18 cellular contexts compared by ENCODE assay signal in the genomic region with DNA sequence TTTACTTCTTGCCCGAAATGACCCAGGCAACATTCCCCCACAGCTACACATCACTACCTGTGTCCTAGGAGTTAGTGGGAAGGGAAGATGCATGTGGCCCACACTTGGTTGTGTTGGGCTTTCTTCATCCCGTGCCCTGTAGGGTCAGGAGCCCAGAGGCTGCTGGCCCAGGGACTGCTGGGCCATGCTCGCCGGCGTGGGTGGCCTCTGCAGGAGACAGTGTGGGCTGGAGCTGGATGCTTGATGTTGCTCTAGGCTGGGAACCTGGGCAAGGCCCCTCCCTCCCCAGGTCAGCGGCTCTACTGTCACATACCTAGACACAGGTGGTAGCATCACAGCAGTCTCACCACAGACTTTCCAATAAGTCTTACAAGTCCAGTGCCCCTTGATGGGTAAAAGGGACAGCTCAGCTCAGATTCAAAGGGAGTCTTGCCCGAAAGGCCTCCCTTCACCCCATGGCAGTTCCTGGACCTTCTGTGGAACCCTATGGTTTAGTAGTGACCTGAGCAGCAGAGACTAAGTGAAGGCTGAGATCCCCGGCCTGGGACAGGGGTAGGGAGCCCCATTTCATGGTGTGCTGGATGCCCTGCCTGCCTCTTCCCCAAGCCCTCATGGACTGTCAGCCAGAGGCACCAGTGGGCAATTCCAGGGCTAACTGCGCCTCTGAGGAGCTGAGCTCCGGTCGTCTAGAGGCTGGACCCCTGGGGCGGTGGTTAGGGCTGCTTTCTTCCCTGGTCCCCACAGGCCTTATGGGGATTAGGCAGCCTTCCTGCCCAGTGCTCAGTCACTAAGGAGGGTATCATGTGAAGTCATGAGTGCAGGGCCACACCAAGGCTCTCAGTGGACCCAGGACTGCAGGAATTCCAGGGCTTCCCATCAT. TPM values are rescaled to one million over a fixed set of nuclear protein-coding genes. Genes with fewer than 3 reads are reported as not detected.
DNase-seq lines count a peak whose midpoint lies in the region; ATAC-seq and TF ChIP-seq lines count a peak whose summit lies in the region.
"Had no signal": no experiment of that assay in that cellular context is flagged by ENCODE, and none has a peak within 500 bp of the region (broad histone marks: within the 10 kb centered on the region; RNA-seq: fewer than 3 reads in every experiment).

No MANE protein-coding gene starts in this region.

- intact Hi-C loops in natural killer cell (cut with micrococcal nuclease): no loop called here

- no peak overlapping the region for H3K4me3 ChIP-seq in endodermal cell (ENCODE audit: low read length)
- H3K4me3 ChIP-seq: MG63, SJCRH30 had no signal

- ATAC-seq in natural killer cell treated with Interleukin-12 subunit alpha and Interleukin-12 subunit beta and Interleukin-15 and Interleukin-18, amount 100 ng/mL, for 72 hours: no peak
- no peak for ATAC-seq in natural killer cell
- ATAC-seq in HG03175 (IDR thresholded peaks at IDR 0.05; ENCODE audit: unreplicated experiment): no peak

- H3K9ac ChIP-seq in endodermal cell (ENCODE audit: extremely low read depth, low read length, poor library complexity, severe bottlenecking): no peak overlapping the region

- no peak overlapping the region for H3K4me3 Mint-ChIP-seq in natural killer cell treated with Interleukin-12 subunit alpha and Interleukin-12 subunit beta and Interleukin-15 and Interleukin-18, amount 100 ng/mL, for 72 hours
- no peak overlapping the region for H3K4me3 Mint-ChIP-seq in natural killer cell
- no peak overlapping the region for H3K4me3 Mint-ChIP-seq in endodermal cell
- no peak overlapping the region for H3K4me3 Mint-ChIP-seq in osteocyte (ENCODE audit: unreplicated experiment)

- peaks cover 4% of the 10 kb centered on the region for H3K9me3 Mint-ChIP-seq in natural killer cell treated with Interleukin-12 subunit alpha and Interleukin-12 subunit beta and Interleukin-15 and Interleukin-18, amount 100 ng/mL, for 72 hours
- H3K9me3 Mint-ChIP-seq in natural killer cell: no peaks in the 10 kb centered on the region
- H3K9me3 Mint-ChIP-seq in endodermal cell: peaks cover 6% of the 10 kb centered on the region
- H3K9me3 Mint-ChIP-seq in osteocyte (ENCODE audit: unreplicated experiment): peaks cover 5% of the 10 kb centered on the region

- peak; percentile 53 for DNase-seq in natural killer cell treated with Interleukin-12 subunit alpha and Interleukin-12 subunit beta and Interleukin-15 and Interleukin-18, amount 100 ng/mL, for 72 hours (ENCODE audit: low spot score)
- DNase-seq in natural killer cell: no peak
- peak; percentile 16 for DNase-seq in endodermal cell
- DNase-seq in osteocyte (ENCODE audit: extremely low spot score, unreplicated experiment): peak; percentile 70
- DNase-seq in ureter (ENCODE audit: low spot score): peak; percentile 27
- DNase-seq in HuH-7 (ENCODE audit: low spot score): no peak
- DNase-seq in NCI-H187 treated with DMSO at 0.1 percent for 48 hours (lab: John Stamatoyannopoulos, UW): no peak
- DNase-seq: COR-L47; EL; GOT3; MG63; NCI-H1105 treated with DMSO at 0.1 percent for 48 hours; NCI-H1694 treated with DMSO at 0.1 percent for 48 hours; NCI-H446; NK-92 treated with Interleukin-12 subunit alpha and Interleukin-12 subunit beta, amount 100 ng/mL, for 24 hours; SJCRH30 had no signal

- H3K27me3 Mint-ChIP-seq in natural killer cell treated with Interleukin-12 subunit alpha and Interleukin-12 subunit beta and Interleukin-15 and Interleukin-18, amount 100 ng/mL, for 72 hours: peaks cover 0 to 13% of the 10 kb centered on the region in 2 donors
- peaks cover 0 to 3% of the 10 kb centered on the region in 2 donors for H3K27me3 Mint-ChIP-seq in natural killer cell (ENCODE audit: low read depth in 2 of 2)
- peaks cover 14% of the 10 kb centered on the region for H3K27me3 Mint-ChIP-seq in endodermal cell (ENCODE audit: insufficient read depth)
- H3K27me3 Mint-ChIP-seq in osteocyte (ENCODE audit: unreplicated experiment): peaks cover 9% of the 10 kb centered on the region

- H3K36me3 Mint-ChIP-seq in natural killer cell treated with Interleukin-12 subunit alpha and Interleukin-12 subunit beta and Interleukin-15 and Interleukin-18, amount 100 ng/mL, for 72 hours: no peaks in the 10 kb centered on the region
- no peaks in the 10 kb centered on the region for H3K36me3 Mint-ChIP-seq in natural killer cell
- no peaks in the 10 kb centered on the region for H3K36me3 Mint-ChIP-seq in endodermal cell (ENCODE audit: low read depth)
- no peaks in the 10 kb centered on the region for H3K36me3 Mint-ChIP-seq in osteocyte (ENCODE audit: unreplicated experiment)

- TF ChIP-seq CTCF in natural killer cell (IDR thresholded peaks at IDR 0.05) (no peak), endodermal cell (conservative IDR thresholded peaks at IDR 0.05) (no peak), osteocyte (IDR thresholded peaks at IDR 0.05) (no peak)

- H3K9me3 ChIP-seq in endodermal cell (ENCODE audit: control insufficient read depth, low read length): no peaks in the 10 kb centered on the region
- H3K9me3 ChIP-seq: SJCRH30 had no signal

- H3K27ac ChIP-seq in endodermal cell (ENCODE audit: low read depth, low read length): no peak overlapping the region
- H3K27ac ChIP-seq: SJCRH30 had no signal

- H3K36me3 ChIP-seq in endodermal cell (ENCODE audit: control insufficient read depth, insufficient read depth, low read length): no peaks in the 10 kb centered on the region
- H3K36me3 ChIP-seq: MG63, SJCRH30 had no signal

- no peak overlapping the region for H3K27ac Mint-ChIP-seq in natural killer cell treated with Interleukin-12 subunit alpha and Interleukin-12 subunit beta and Interleukin-15 and Interleukin-18, amount 100 ng/mL, for 72 hours
- H3K27ac Mint-ChIP-seq in natural killer cell (no peak overlapping the region), endodermal cell (no peak overlapping the region), osteocyte (ENCODE audit: unreplicated experiment) (no peak overlapping the region)

- H3K27me3 ChIP-seq in endodermal cell (ENCODE audit: control insufficient read depth, insufficient read depth, low read length, poor library complexity, severe bottlenecking): no peaks in the 10 kb centered on the region
- H3K27me3 ChIP-seq: MG63, SJCRH30 had no signal

- H3K4me1 ChIP-seq in endodermal cell (ENCODE audit: control insufficient read depth, insufficient read depth, low read length): no peaks in the 10 kb centered on the region
- H3K4me1 ChIP-seq: SJCRH30 had no signal

- 85 to 90% methylated on average over 4 to 12 of the region's 12 CpGs for WGBS in endodermal cell (ENCODE audit: insufficient coverage in 1 of 2, insufficient read length in 1 of 2), 2 experiments

- H3K4me1 Mint-ChIP-seq in natural killer cell treated with Interleukin-12 subunit alpha and Interleukin-12 subunit beta and Interleukin-15 and Interleukin-18, amount 100 ng/mL, for 72 hours (ENCODE audit: low read depth in 2 of 2): peaks cover 0 to 4% of the 10 kb centered on the region in 2 donors
- H3K4me1 Mint-ChIP-seq in natural killer cell: no peaks in the 10 kb centered on the region
- H3K4me1 Mint-ChIP-seq in endodermal cell: no peaks in the 10 kb centered on the region
- H3K4me1 Mint-ChIP-seq in osteocyte (ENCODE audit: unreplicated experiment): peaks cover 4% of the 10 kb centered on the region

RNA-seq across cellular contexts. Expression of a gene that starts 45.4 kb away (rescaled TPM):
- total RNA-seq in natural killer cell treated with Interleukin-12 subunit alpha and Interleukin-12 subunit beta and Interleukin-15 and Interleukin-18, amount 100 ng/mL, for 72 hours: 10 to 100 TPM; 22.8 to 31.4 TPM
- total RNA-seq in natural killer cell (10 to 100 TPM; 21.6 to 25.4 (median 22.0) TPM), endodermal cell (10 to 100 TPM; 45.2 to 49.4 TPM), osteocyte (40.3 and 40.4 TPM in 2 replicates), ureter (25.7 TPM)
- 38.3 TPM for polyA plus RNA-seq in endodermal cell (2013, experiment 1 of 2)
- 31.3 TPM for polyA plus RNA-seq in endodermal cell (2013, experiment 2 of 2)

RNA-seq across cellular contexts. Expression of a gene that starts 59.9 kb away (rescaled TPM):
- total RNA-seq in natural killer cell treated with Interleukin-12 subunit alpha and Interleukin-12 subunit beta and Interleukin-15 and Interleukin-18, amount 100 ng/mL, for 72 hours: not detected
- total RNA-seq in natural killer cell: 1 to 10 TPM in 1 of 3 donors, under 1 TPM in 1, not detected in 1; 0.52 to 1.4 TPM
- 1 to 10 TPM in 1 of 2 donors, under 1 TPM in 1; 0.26 to 1.3 TPM for total RNA-seq in endodermal cell
- 5.0 TPM for polyA plus RNA-seq in endodermal cell (2013, experiment 1 of 2)
- polyA plus RNA-seq in endodermal cell (2013, experiment 2 of 2): 4.1 TPM
- 0.57 and 1.4 TPM in 2 replicates for total RNA-seq in osteocyte
- total RNA-seq in ureter: 6.2 TPM
- total RNA-seq: OCI-LY7, SJCRH30 had no signal

Comparison
In these comparisons a context has a peak if more than half of its experiments do, and no peak if none do; other contexts are left out.
1. DNase-seq: peak in natural killer cell treated with Interleukin-12 subunit alpha and Interleukin-12 subunit beta and Interleukin-15 and Interleukin-18, amount 100 ng/mL, for 72 hours (single experiment), endodermal cell (single experiment), osteocyte (single experiment) and ureter (single experiment); none in natural killer cell (single experiment), HuH-7 (single experiment) and NCI-H187 treated with DMSO at 0.1 percent for 48 hours (single experiment).